ENCODE assay signal across 9 cellular contexts in genomic region chr17:82271401-82271800, GRCh38. TPM values are rescaled to one million over a fixed set of nuclear protein-coding genes. Genes with fewer than 3 reads are reported as not detected.
A peak's percentile ranks its signal among the peaks of the same experiment; 100 is the strongest.
DNase-seq lines count a peak whose midpoint lies in the region; ATAC-seq and TF ChIP-seq lines count a peak whose summit lies in the region.
"Had no signal": no experiment of that assay in that cellular context is flagged by ENCODE, and none has a peak within 500 bp of the region (broad histone marks: within the 10 kb centered on the region; RNA-seq: fewer than 3 reads in every experiment).

No MANE protein-coding gene starts in this region.

- peaks cover 15% of the 10 kb centered on the region for H3F3A ChIP-seq in PC-3 (ENCODE audit: low read length, unreplicated experiment)

- peaks cover 54 to 61% (median 58%) of the 10 kb centered on the region in 11 experiments for H3K36me3 ChIP-seq in BLaER1 treated with 17β-estradiol and CSF1 and Interleukin-3, amounts not matched to agents 10 nM and 100 nM
- peaks cover 12% of the 10 kb centered on the region for H3K36me3 ChIP-seq in PC-3 (ENCODE audit: low read depth, low read length)
- H3K36me3 ChIP-seq in ectodermal cell (ENCODE audit: control insufficient read depth, insufficient read depth, low read length) = peaks cover 16% of the 10 kb centered on the region
- peaks cover 54% of the 10 kb centered on the region for H3K36me3 ChIP-seq in neutrophil

- no peaks in the 10 kb centered on the region for H3K9me2 ChIP-seq in PC-3 (replicated peaks; ENCODE audit: low read length)

- peak overlapping the region; percentile 78 to 98 (median 90); a peak in 14 of 22 replicates for H3K9ac ChIP-seq in BLaER1 treated with 17β-estradiol and CSF1 and Interleukin-3, amounts not matched to agents 10 nM and 100 nM
- peak overlapping the region; percentile 99 for H3K9ac ChIP-seq in PC-3 (ENCODE audit: low read length)

- TF ChIP-seq CTCF in PC-3 (conservative IDR thresholded peaks at IDR 0.05; ENCODE audit: low read depth, low read length) (no peak), neutrophil (IDR thresholded peaks at IDR 0.05) (no peak)

- H3K79me2 ChIP-seq in PC-3 (ENCODE audit: low read length) = peaks cover 78% of the 10 kb centered on the region

- POLR2A ChIA-PET in PC-3 (lab: Charles Lee; ENCODE audit: unreplicated experiment) = no interaction called here

- WGBS in ectodermal cell, 2 experiments = 96 to 98% methylated on average over 6 of the region's 6 CpGs

- H3K4me2 ChIP-seq in BLaER1 treated with 17β-estradiol and CSF1 and Interleukin-3, amounts not matched to agents 10 nM and 100 nM = peak overlapping the region; percentile 82 to 99 (median 88)
- H3K4me2 ChIP-seq in PC-3 (ENCODE audit: low read length) = peak overlapping the region; percentile 98

- H3K4me3 ChIP-seq in BLaER1 treated with 17β-estradiol and CSF1 and Interleukin-3, amounts not matched to agents 10 nM and 100 nM = peak overlapping the region; percentile 67 to 80 (median 72); a peak in 14 of 20 replicates
- H3K4me3 ChIP-seq in PC-3 (ENCODE audit: low read length) = peak overlapping the region; percentile 98
- H3K4me3 ChIP-seq in ectodermal cell (ENCODE audit: insufficient read depth, low read depth, low read length) = peak overlapping the region; percentile 91
- H3K4me3 ChIP-seq in neutrophil (ENCODE audit: low read depth in 1 of 2, low read length in 1 of 2) = peak overlapping the region; percentile 78 to 99

- 0 out of 22 replicates have a peak overlapping the region, but pooled peaks of 1 of the 11 experiments have one; percentile 68 for H3K27ac ChIP-seq in BLaER1 treated with 17β-estradiol and CSF1 and Interleukin-3, amounts not matched to agents 10 nM and 100 nM
- no peak overlapping the region; the same call in 1 of the 2 replicates for H3K27ac ChIP-seq in PC-3 (ENCODE audit: low read length)
- no peak overlapping the region for H3K27ac ChIP-seq in ectodermal cell (ENCODE audit: insufficient read depth, low read depth, low read length, poor library complexity, severe bottlenecking)
- H3K27ac ChIP-seq in neutrophil = peak overlapping the region; percentile 100

- peaks cover 62 to 67% (median 63%) of the 10 kb centered on the region in 11 experiments for H4K20me1 ChIP-seq in BLaER1 treated with 17β-estradiol and CSF1 and Interleukin-3, amounts not matched to agents 10 nM and 100 nM
- H4K20me1 ChIP-seq in PC-3 (ENCODE audit: low read length) = peaks cover 59% of the 10 kb centered on the region

- H3K9me3 ChIP-seq in BLaER1 treated with 17β-estradiol and CSF1 and Interleukin-3, amounts not matched to agents 10 nM and 100 nM (replicated peaks in 1 of 11) = no peaks in the 10 kb centered on the region
- H3K9me3 ChIP-seq in PC-3 (ENCODE audit: low read length) (no peaks in the 10 kb centered on the region), ectodermal cell (ENCODE audit: control insufficient read depth, low read length) (no peaks in the 10 kb centered on the region), neutrophil (no peaks in the 10 kb centered on the region)

- no peak overlapping the region for H2AFZ ChIP-seq in PC-3 (ENCODE audit: low read length)

- ATAC-seq in PC-3 (no peak), GM18867 (IDR thresholded peaks at IDR 0.05; ENCODE audit: unreplicated experiment) (no peak), GM21717 (IDR thresholded peaks at IDR 0.05; ENCODE audit: unreplicated experiment) (no peak)

- H3K27me3 ChIP-seq in BLaER1 treated with 17β-estradiol and CSF1 and Interleukin-3, amounts not matched to agents 10 nM and 100 nM = no peaks in the 10 kb centered on the region
- no peaks in the 10 kb centered on the region for H3K27me3 ChIP-seq in PC-3 (ENCODE audit: low read length)
- H3K27me3 ChIP-seq in ectodermal cell (ENCODE audit: control insufficient read depth, insufficient read depth, low read length, poor library complexity, severe bottlenecking) = peaks cover 8% of the 10 kb centered on the region
- H3K27me3 ChIP-seq in neutrophil = no peaks in the 10 kb centered on the region

- H3K4me1 ChIP-seq in BLaER1 treated with 17β-estradiol and CSF1 and Interleukin-3, amounts not matched to agents 10 nM and 100 nM = peaks cover 40 to 70% (median 64%) of the 10 kb centered on the region in 10 experiments
- H3K4me1 ChIP-seq in PC-3 (ENCODE audit: insufficient read depth, low read length) (peaks cover 65% of the 10 kb centered on the region), ectodermal cell (ENCODE audit: control insufficient read depth, insufficient read depth, low read length) (peaks cover 9% of the 10 kb centered on the region), neutrophil (ENCODE audit: control insufficient read depth in 1 of 2, insufficient read depth in 1 of 2, low read depth in 1 of 2, low read length in 1 of 2) (peaks cover 67 to 72% of the 10 kb centered on the region in 2 experiments)

- CTCF ChIA-PET in PC-3 (lab: Charles Lee) = no interaction called here

- BruUV-seq in PC-3 (replicated peaks; lab: Mats Ljungman, UMichigan) = no TSS peak

- DNase-seq in PC-3 = no peak
- no peak for DNase-seq in stimulated activated CD4-positive, alpha-beta T cell treated with anti-CD3 and anti-CD28 coated beads, Interleukin-2, amount 100 ng/mL, for 24 hours
- no peak for DNase-seq in epidermal melanocyte (ENCODE audit: insufficient read length, low spot score)

- intact Hi-C loops in PC-3 (cut with micrococcal nuclease) = no loop called here

RNA-seq across cellular contexts. Expression of gene CSNK1D, which starts 2.1 kb away (rescaled TPM):
- 58.6 and 73.5 TPM in 2 replicates for total RNA-seq in PC-3 (2014; rRNA removed)
- 133 TPM for polyA plus RNA-seq in ectodermal cell (2013, experiment 1 of 4)
- polyA plus RNA-seq in ectodermal cell (2013, experiment 2 of 4) = 144 TPM
- polyA plus RNA-seq in ectodermal cell (2013, experiment 3 of 4) = 87.0 TPM
- 106 TPM for polyA plus RNA-seq in ectodermal cell (2013, experiment 4 of 4)

RNA-seq across cellular contexts. Expression of gene SLC16A3, which starts 42.6 kb away (rescaled TPM):
- total RNA-seq in PC-3 (2014; rRNA removed) = 286 and 447 TPM in 2 replicates
- polyA plus RNA-seq in ectodermal cell (2013, experiment 1 of 4) = 5.1 TPM
- 2.7 TPM for polyA plus RNA-seq in ectodermal cell (2013, experiment 2 of 4)
- polyA plus RNA-seq in ectodermal cell (2013, experiment 3 of 4) = 10.1 TPM
- 4.6 TPM for polyA plus RNA-seq in ectodermal cell (2013, experiment 4 of 4)

RNA-seq across cellular contexts. Expression of gene CD7, which starts 46.0 kb away (rescaled TPM):
- 0.15 and 0.98 TPM in 2 replicates for total RNA-seq in PC-3 (2014; rRNA removed)
- 0.31 TPM for polyA plus RNA-seq in ectodermal cell (2013, experiment 1 of 4)
- polyA plus RNA-seq in ectodermal cell (2013, experiment 2 of 4) = 0.57 TPM
- 0.75 TPM for polyA plus RNA-seq in ectodermal cell (2013, experiment 3 of 4)
- polyA plus RNA-seq in ectodermal cell (2013, experiment 4 of 4) = 0.69 TPM
- total RNA-seq: kidney epithelial cell had no signal

RNA-seq across cellular contexts. Expression of gene CCDC57, which starts 58.8 kb away (rescaled TPM):
- 35.0 and 36.6 TPM in 2 replicates for total RNA-seq in PC-3 (2014; rRNA removed)
- 37.2 TPM for polyA plus RNA-seq in ectodermal cell (2013, experiment 1 of 4)
- polyA plus RNA-seq in ectodermal cell (2013, experiment 2 of 4) = 38.4 TPM
- polyA plus RNA-seq in ectodermal cell (2013, experiment 3 of 4) = 21.5 TPM
- 24.8 TPM for polyA plus RNA-seq in ectodermal cell (2013, experiment 4 of 4)
